Comparison of ENCODE assay signal across 1 cellular context in the genomic region with DNA sequence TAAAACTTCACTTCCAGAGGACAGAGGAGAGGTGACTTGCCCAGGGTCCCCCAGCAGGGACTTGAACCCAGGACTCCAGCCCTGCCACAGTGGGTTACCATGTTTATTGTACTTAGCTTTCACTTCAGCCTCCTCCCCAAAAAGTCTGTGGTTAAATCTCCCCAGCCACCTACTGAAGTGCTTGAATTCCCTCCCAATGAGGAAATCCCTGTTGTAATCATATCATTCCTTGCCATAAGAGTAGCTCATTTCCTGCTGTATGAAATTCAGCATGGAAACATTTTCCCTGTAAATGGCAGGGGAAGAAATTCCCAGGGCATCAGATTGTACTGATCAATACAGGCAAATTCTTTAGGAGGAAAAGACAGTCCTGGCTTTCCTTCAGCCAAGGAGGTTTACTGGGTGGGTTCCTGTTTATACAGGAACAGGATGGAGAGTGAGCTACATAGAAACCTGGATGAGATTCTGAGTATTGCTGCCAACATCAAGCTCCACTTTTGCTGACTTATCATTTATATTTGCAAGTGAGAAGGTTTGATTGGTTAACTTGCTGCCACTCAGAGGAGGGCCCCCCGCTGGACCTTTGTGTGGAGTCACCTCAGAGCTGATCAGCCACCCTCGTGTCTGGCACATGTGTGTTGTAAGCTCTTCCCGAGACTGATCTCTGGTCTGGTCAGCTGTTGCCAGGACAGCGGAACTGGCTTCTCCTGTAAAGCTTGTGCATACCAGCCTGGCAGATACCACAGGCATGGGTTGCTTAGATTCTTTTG.
A peak's percentile ranks its signal among the peaks of the same experiment; 100 is the strongest.
TF ChIP-seq lines count a peak whose summit lies in the region.

No MANE protein-coding gene starts in this region.

TF ChIP-seq in HepG2, 621 proteins besides CTCF, POLR2A, EP300 and RAD21 (continued from another document and continues in another):
- TF ChIP-seq ELF3 (CRISPR knock-in tag; IDR thresholded peaks at IDR 0.05) (peak; percentile 64), ZNF720 (CRISPR knock-in tag; IDR thresholded peaks at IDR 0.05) (no peak), ZNF563 (CRISPR knock-in tag; IDR thresholded peaks at IDR 0.05) (no peak), ZNF792 (CRISPR knock-in tag; IDR thresholded peaks at IDR 0.05) (no peak), HNRNPL (IDR thresholded peaks at IDR 0.05; ENCODE audit: low read depth, low read length) (no peak), ZNF335 (CRISPR knock-in tag; IDR thresholded peaks at IDR 0.05) (no peak), SNAPC2 (CRISPR knock-in tag; IDR thresholded peaks at IDR 0.05) (no peak), KLF13 (CRISPR knock-in tag; IDR thresholded peaks at IDR 0.05) (no peak), FOXJ3 (CRISPR knock-in tag; IDR thresholded peaks at IDR 0.05; ENCODE audit: borderline replicate concordance) (no peak), HDAC1 (CRISPR knock-in tag; IDR thresholded peaks at IDR 0.05) (no peak), SOX5 (CRISPR knock-in tag; IDR thresholded peaks at IDR 0.05; ENCODE audit: borderline replicate concordance) (peak; percentile 52; the same call in 1 of the 2 replicates), ZFP37 (CRISPR knock-in tag; IDR thresholded peaks at IDR 0.05; ENCODE audit: borderline replicate concordance) (peak; percentile 93; the same call in 1 of the 2 replicates), CC2D1A (CRISPR knock-in tag; IDR thresholded peaks at IDR 0.05) (no peak), BHLHE40 (IDR thresholded peaks at IDR 0.05; ENCODE audit: low read length) (peak; percentile 72), RXRB (CRISPR knock-in tag; IDR thresholded peaks at IDR 0.05; ENCODE audit: borderline replicate concordance) (peak; percentile 57), RBM39 (IDR thresholded peaks at IDR 0.05; ENCODE audit: low read depth, low read length, poor library complexity, severe bottlenecking) (no peak), ZNF24 (IDR thresholded peaks at IDR 0.05) (no peak), ZNF292 (CRISPR knock-in tag; IDR thresholded peaks at IDR 0.05; ENCODE audit: borderline replicate concordance, low read depth) (0 out of 2 replicates have a peak, but pooled peaks have one; percentile 42), KAT7 (CRISPR knock-in tag; IDR thresholded peaks at IDR 0.05; ENCODE audit: borderline replicate concordance) (no peak), ZNF431 (CRISPR knock-in tag; IDR thresholded peaks at IDR 0.05; ENCODE audit: borderline replicate concordance, low read depth) (no peak; the same call in 1 of the 2 replicates), ZNF101 (CRISPR knock-in tag; IDR thresholded peaks at IDR 0.05; ENCODE audit: borderline replicate concordance, low read depth) (no peak), ZNF263 (CRISPR knock-in tag; IDR thresholded peaks at IDR 0.05) (no peak), ZBTB3 (CRISPR knock-in tag; IDR thresholded peaks at IDR 0.05; ENCODE audit: borderline replicate concordance, low read depth) (no peak), AGO1 (IDR thresholded peaks at IDR 0.05; ENCODE audit: low read depth, low read length, poor library complexity, severe bottlenecking) (no peak), NFKB2 (CRISPR knock-in tag; IDR thresholded peaks at IDR 0.05; ENCODE audit: borderline replicate concordance) (peak; percentile 62; the same call in 1 of the 2 replicates), PCBP1 (IDR thresholded peaks at IDR 0.05; ENCODE audit: borderline replicate concordance, low read depth, low read length) (no peak), DMAP1 (CRISPR knock-in tag; IDR thresholded peaks at IDR 0.05) (no peak), ZNF264 (CRISPR knock-in tag; IDR thresholded peaks at IDR 0.05) (no peak), FOXC1 (CRISPR knock-in tag; IDR thresholded peaks at IDR 0.05; ENCODE audit: borderline replicate concordance) (0 out of 2 replicates have a peak, but pooled peaks have one; percentile 24), KAT2B (IDR thresholded peaks at IDR 0.05; ENCODE audit: borderline replicate concordance, low read depth, low read length) (no peak), ZNF484 (CRISPR knock-in tag; IDR thresholded peaks at IDR 0.05; ENCODE audit: borderline replicate concordance, low read depth) (no peak), YEATS4 (CRISPR knock-in tag; IDR thresholded peaks at IDR 0.05; ENCODE audit: borderline replicate concordance) (peak; percentile 41; the same call in 1 of the 2 replicates), DNMT3B (CRISPR knock-in tag; conservative IDR thresholded peaks at IDR 0.05) (no peak), ZNF550 (CRISPR knock-in tag; IDR thresholded peaks at IDR 0.05; ENCODE audit: borderline replicate concordance) (no peak), ZNF160 (CRISPR knock-in tag; IDR thresholded peaks at IDR 0.05) (no peak; the same call in 1 of the 2 replicates), RCOR2 (CRISPR knock-in tag; IDR thresholded peaks at IDR 0.05) (no peak), ZBTB42 (CRISPR knock-in tag; IDR thresholded peaks at IDR 0.05) (no peak), ZMYM4 (CRISPR knock-in tag; IDR thresholded peaks at IDR 0.05) (peak; percentile 62; the same call in 1 of the 2 replicates), CBX2 (IDR thresholded peaks at IDR 0.05; ENCODE audit: low read depth, low read length) (no peak), CBX2 (CRISPR knock-in tag; IDR thresholded peaks at IDR 0.05; ENCODE audit: low read depth) (no peak), HHEX (CRISPR knock-in tag; IDR thresholded peaks at IDR 0.05) (no peak), RXRA (CRISPR knock-in tag; IDR thresholded peaks at IDR 0.05) (peak; percentile 41; the same call in 1 of the 2 replicates)
- TF ChIP-seq, protein P1, sequence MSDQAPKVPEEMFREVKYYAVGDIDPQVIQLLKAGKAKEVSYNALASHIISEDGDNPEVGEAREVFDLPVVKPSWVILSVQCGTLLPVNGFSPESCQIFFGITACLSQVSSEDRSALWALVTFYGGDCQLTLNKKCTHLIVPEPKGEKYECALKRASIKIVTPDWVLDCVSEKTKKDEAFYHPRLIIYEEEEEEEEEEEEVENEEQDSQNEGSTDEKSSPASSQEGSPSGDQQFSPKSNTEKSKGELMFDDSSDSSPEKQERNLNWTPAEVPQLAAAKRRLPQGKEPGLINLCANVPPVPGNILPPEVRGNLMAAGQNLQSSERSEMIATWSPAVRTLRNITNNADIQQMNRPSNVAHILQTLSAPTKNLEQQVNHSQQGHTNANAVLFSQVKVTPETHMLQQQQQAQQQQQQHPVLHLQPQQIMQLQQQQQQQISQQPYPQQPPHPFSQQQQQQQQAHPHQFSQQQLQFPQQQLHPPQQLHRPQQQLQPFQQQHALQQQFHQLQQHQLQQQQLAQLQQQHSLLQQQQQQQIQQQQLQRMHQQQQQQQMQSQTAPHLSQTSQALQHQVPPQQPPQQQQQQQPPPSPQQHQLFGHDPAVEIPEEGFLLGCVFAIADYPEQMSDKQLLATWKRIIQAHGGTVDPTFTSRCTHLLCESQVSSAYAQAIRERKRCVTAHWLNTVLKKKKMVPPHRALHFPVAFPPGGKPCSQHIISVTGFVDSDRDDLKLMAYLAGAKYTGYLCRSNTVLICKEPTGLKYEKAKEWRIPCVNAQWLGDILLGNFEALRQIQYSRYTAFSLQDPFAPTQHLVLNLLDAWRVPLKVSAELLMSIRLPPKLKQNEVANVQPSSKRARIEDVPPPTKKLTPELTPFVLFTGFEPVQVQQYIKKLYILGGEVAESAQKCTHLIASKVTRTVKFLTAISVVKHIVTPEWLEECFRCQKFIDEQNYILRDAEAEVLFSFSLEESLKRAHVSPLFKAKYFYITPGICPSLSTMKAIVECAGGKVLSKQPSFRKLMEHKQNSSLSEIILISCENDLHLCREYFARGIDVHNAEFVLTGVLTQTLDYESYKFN (CRISPR knock-in tag; conservative IDR thresholded peaks at IDR 0.05): 0 out of 2 replicates have a peak, but pooled peaks have one; percentile 35
- TF ChIP-seq, protein P2, sequence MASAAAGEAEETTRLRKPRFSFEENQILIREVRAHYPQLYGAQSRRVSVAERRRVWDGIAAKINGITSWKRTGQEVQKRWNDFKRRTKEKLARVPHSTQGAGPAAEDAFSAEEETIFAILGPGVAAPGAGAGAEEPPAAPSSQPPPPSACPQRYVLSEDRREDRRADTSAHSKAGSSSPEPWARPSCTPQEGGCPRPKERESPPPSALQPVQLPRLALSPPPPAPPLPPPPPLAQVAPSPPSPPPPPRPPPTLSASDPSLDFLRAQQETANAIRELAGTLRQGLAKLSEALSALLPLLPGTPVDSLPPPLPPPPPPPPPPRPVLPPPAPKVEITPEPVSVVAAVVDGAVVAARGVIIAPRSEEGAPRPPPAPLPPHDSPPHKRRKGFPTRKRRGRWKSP (CRISPR knock-in tag; IDR thresholded peaks at IDR 0.05): peak; percentile 51; the same call in 1 of the 2 replicates
- TF ChIP-seq, protein P3, sequence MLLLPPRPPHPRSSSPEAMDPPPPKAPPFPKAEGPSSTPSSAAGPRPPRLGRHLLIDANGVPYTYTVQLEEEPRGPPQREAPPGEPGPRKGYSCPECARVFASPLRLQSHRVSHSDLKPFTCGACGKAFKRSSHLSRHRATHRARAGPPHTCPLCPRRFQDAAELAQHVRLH (CRISPR knock-in tag; IDR thresholded peaks at IDR 0.05; ENCODE audit: borderline replicate concordance, low read depth): peak; percentile 75; the same call in 1 of the 2 replicates
- TF ChIP-seq, protein P4, sequence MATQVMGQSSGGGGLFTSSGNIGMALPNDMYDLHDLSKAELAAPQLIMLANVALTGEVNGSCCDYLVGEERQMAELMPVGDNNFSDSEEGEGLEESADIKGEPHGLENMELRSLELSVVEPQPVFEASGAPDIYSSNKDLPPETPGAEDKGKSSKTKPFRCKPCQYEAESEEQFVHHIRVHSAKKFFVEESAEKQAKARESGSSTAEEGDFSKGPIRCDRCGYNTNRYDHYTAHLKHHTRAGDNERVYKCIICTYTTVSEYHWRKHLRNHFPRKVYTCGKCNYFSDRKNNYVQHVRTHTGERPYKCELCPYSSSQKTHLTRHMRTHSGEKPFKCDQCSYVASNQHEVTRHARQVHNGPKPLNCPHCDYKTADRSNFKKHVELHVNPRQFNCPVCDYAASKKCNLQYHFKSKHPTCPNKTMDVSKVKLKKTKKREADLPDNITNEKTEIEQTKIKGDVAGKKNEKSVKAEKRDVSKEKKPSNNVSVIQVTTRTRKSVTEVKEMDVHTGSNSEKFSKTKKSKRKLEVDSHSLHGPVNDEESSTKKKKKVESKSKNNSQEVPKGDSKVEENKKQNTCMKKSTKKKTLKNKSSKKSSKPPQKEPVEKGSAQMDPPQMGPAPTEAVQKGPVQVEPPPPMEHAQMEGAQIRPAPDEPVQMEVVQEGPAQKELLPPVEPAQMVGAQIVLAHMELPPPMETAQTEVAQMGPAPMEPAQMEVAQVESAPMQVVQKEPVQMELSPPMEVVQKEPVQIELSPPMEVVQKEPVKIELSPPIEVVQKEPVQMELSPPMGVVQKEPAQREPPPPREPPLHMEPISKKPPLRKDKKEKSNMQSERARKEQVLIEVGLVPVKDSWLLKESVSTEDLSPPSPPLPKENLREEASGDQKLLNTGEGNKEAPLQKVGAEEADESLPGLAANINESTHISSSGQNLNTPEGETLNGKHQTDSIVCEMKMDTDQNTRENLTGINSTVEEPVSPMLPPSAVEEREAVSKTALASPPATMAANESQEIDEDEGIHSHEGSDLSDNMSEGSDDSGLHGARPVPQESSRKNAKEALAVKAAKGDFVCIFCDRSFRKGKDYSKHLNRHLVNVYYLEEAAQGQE (IDR thresholded peaks at IDR 0.05; ENCODE audit: borderline replicate concordance in 1 of 2, low read depth in 1 of 2, low read length in 2 of 2): no peak
- TF ChIP-seq, protein P5, sequence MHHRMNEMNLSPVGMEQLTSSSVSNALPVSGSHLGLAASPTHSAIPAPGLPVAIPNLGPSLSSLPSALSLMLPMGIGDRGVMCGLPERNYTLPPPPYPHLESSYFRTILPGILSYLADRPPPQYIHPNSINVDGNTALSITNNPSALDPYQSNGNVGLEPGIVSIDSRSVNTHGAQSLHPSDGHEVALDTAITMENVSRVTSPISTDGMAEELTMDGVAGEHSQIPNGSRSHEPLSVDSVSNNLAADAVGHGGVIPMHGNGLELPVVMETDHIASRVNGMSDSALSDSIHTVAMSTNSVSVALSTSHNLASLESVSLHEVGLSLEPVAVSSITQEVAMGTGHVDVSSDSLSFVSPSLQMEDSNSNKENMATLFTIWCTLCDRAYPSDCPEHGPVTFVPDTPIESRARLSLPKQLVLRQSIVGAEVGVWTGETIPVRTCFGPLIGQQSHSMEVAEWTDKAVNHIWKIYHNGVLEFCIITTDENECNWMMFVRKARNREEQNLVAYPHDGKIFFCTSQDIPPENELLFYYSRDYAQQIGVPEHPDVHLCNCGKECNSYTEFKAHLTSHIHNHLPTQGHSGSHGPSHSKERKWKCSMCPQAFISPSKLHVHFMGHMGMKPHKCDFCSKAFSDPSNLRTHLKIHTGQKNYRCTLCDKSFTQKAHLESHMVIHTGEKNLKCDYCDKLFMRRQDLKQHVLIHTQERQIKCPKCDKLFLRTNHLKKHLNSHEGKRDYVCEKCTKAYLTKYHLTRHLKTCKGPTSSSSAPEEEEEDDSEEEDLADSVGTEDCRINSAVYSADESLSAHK (CRISPR knock-in tag; IDR thresholded peaks at IDR 0.05; ENCODE audit: borderline replicate concordance): no peak
- TF ChIP-seq, protein P6, sequence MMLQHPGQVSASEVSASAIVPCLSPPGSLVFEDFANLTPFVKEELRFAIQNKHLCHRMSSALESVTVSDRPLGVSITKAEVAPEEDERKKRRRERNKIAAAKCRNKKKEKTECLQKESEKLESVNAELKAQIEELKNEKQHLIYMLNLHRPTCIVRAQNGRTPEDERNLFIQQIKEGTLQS (CRISPR knock-in tag; IDR thresholded peaks at IDR 0.05): no peak
- TF ChIP-seq, protein P7, sequence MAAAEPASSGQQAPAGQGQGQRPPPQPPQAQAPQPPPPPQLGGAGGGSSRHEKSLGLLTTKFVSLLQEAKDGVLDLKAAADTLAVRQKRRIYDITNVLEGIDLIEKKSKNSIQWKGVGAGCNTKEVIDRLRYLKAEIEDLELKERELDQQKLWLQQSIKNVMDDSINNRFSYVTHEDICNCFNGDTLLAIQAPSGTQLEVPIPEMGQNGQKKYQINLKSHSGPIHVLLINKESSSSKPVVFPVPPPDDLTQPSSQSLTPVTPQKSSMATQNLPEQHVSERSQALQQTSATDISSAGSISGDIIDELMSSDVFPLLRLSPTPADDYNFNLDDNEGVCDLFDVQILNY (CRISPR knock-in tag; conservative IDR thresholded peaks at IDR 0.05): no peak
- TF ChIP-seq, protein P8, sequence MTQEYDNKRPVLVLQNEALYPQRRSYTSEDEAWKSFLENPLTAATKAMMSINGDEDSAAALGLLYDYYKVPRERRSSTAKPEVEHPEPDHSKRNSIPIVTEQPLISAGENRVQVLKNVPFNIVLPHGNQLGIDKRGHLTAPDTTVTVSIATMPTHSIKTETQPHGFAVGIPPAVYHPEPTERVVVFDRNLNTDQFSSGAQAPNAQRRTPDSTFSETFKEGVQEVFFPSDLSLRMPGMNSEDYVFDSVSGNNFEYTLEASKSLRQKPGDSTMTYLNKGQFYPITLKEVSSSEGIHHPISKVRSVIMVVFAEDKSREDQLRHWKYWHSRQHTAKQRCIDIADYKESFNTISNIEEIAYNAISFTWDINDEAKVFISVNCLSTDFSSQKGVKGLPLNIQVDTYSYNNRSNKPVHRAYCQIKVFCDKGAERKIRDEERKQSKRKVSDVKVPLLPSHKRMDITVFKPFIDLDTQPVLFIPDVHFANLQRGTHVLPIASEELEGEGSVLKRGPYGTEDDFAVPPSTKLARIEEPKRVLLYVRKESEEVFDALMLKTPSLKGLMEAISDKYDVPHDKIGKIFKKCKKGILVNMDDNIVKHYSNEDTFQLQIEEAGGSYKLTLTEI (CRISPR knock-in tag; conservative IDR thresholded peaks at IDR 0.05): no peak
